1 cellular context compared by ENCODE assay signal in genomic region chr6:93008385-93008784, GRCh38.
TF ChIP-seq lines count a peak whose summit lies in the region.

No MANE protein-coding gene starts in this region.

TF ChIP-seq in GM23338, 12 proteins besides CTCF, POLR2A, EP300 and RAD21 (continued from another document):
- TF ChIP-seq, protein P1, sequence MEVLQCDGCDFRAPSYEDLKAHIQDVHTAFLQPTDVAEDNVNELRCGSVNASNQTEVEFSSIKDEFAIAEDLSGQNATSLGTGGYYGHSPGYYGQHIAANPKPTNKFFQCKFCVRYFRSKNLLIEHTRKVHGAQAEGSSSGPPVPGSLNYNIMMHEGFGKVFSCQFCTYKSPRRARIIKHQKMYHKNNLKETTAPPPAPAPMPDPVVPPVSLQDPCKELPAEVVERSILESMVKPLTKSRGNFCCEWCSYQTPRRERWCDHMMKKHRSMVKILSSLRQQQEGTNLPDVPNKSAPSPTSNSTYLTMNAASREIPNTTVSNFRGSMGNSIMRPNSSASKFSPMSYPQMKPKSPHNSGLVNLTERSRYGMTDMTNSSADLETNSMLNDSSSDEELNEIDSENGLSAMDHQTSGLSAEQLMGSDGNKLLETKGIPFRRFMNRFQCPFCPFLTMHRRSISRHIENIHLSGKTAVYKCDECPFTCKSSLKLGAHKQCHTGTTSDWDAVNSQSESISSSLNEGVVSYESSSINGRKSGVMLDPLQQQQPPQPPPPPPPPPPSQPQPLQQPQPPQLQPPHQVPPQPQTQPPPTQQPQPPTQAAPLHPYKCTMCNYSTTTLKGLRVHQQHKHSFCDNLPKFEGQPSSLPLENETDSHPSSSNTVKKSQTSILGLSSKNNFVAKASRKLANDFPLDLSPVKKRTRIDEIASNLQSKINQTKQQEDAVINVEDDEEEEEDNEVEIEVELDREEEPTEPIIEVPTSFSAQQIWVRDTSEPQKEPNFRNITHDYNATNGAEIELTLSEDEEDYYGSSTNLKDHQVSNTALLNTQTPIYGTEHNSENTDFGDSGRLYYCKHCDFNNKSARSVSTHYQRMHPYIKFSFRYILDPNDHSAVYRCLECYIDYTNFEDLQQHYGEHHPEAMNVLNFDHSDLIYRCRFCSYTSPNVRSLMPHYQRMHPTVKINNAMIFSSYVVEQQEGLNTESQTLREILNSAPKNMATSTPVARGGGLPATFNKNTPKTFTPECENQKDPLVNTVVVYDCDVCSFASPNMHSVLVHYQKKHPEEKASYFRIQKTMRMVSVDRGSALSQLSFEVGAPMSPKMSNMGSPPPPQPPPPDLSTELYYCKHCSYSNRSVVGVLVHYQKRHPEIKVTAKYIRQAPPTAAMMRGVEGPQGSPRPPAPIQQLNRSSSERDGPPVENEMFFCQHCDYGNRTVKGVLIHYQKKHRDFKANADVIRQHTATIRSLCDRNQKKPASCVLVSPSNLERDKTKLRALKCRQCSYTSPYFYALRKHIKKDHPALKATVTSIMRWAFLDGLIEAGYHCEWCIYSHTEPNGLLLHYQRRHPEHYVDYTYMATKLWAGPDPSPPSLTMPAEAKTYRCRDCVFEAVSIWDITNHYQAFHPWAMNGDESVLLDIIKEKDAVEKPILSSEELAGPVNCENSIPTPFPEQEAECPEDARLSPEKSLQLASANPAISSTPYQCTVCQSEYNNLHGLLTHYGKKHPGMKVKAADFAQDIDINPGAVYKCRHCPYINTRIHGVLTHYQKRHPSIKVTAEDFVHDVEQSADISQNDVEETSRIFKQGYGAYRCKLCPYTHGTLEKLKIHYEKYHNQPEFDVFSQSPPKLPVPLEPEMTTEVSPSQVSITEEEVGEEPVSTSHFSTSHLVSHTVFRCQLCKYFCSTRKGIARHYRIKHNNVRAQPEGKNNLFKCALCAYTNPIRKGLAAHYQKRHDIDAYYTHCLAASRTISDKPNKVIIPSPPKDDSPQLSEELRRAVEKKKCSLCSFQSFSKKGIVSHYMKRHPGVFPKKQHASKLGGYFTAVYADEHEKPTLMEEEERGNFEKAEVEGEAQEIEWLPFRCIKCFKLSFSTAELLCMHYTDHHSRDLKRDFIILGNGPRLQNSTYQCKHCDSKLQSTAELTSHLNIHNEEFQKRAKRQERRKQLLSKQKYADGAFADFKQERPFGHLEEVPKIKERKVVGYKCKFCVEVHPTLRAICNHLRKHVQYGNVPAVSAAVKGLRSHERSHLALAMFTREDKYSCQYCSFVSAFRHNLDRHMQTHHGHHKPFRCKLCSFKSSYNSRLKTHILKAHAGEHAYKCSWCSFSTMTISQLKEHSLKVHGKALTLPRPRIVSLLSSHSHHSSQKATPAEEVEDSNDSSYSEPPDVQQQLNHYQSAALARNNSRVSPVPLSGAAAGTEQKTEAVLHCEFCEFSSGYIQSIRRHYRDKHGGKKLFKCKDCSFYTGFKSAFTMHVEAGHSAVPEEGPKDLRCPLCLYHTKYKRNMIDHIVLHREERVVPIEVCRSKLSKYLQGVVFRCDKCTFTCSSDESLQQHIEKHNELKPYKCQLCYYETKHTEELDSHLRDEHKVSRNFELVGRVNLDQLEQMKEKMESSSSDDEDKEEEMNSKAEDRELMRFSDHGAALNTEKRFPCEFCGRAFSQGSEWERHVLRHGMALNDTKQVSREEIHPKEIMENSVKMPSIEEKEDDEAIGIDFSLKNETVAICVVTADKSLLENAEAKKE (CRISPR knock-in tag; IDR thresholded peaks at IDR 0.05) = no peak
